In the genomic region with DNA sequence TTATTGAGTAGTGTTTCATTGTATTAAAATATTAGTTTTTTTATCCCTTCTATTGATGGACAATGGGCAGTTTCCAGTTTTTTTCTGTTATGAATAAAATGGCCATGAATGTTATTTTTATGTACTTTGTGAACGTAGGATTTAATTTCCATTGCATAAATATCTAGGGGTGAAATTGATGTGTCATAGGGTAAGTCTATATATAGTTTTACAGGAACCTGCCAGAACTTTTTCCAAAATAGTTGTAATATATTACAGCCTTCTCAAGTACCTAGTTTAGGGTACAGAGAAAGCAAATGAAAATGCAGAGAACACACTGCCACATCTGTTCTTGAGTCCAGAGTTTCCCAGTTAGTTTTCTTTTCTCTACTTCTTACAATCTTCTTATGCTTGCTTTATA, we compare ENCODE assay signal across 22 cellular contexts.
"Had no signal": no experiment of that assay in that cellular context is flagged by ENCODE, and none has a peak within 500 bp of the region (broad histone marks: within the 10 kb centered on the region; RNA-seq: fewer than 3 reads in every experiment).

No MANE protein-coding gene starts in this region.

- H3K27ac Mint-ChIP-seq: activated CD4-positive, alpha-beta memory T cell treated with anti-CD3 and anti-CD28 coated beads, Interleukin-2, amount 10 ng/mL, durations not matched to agents 7 days and 5 days; activated CD8-positive, alpha-beta memory T cell treated with anti-CD3 and anti-CD28 coated beads, Interleukin-2, amount 10 ng/mL, durations not matched to agents 7 days and 5 days; activated naive CD8-positive, alpha-beta T cell treated with anti-CD3 and anti-CD28 coated beads for 36 hours; brain; natural killer cell treated with Interleukin-12 subunit alpha and Interleukin-12 subunit beta and Interleukin-15 and Interleukin-18, amount 100 ng/mL, for 72 hours; stimulated activated naive CD8-positive, alpha-beta T cell treated with anti-CD3 and anti-CD28 coated beads, Interleukin-15, amount 100 ng/mL, for 72 hours; T-cell; WTC11 had no signal

- H3K27ac ChIP-seq: right atrium auricular region, suprapubic skin had no signal

- H3K4me3 Mint-ChIP-seq: activated CD4-positive, alpha-beta memory T cell treated with anti-CD3 and anti-CD28 coated beads, Interleukin-2, amount 10 ng/mL, durations not matched to agents 7 days and 5 days; activated CD8-positive, alpha-beta memory T cell treated with anti-CD3 and anti-CD28 coated beads, Interleukin-2, amount 10 ng/mL, durations not matched to agents 7 days and 5 days; activated naive CD8-positive, alpha-beta T cell treated with anti-CD3 and anti-CD28 coated beads for 36 hours; brain; natural killer cell treated with Interleukin-12 subunit alpha and Interleukin-12 subunit beta and Interleukin-15 and Interleukin-18, amount 100 ng/mL, for 72 hours; stimulated activated naive CD8-positive, alpha-beta T cell treated with anti-CD3 and anti-CD28 coated beads, Interleukin-15, amount 100 ng/mL, for 72 hours; T-cell; WTC11 had no signal

- DNase-seq: activated CD4-positive, alpha-beta memory T cell treated with anti-CD3 and anti-CD28 coated beads, Interleukin-2, amount 10 ng/mL, durations not matched to agents 7 days and 5 days; activated CD4-positive, alpha-beta T cell treated with anti-CD3 and anti-CD28 coated beads for 4 hours; activated CD8-positive, alpha-beta memory T cell treated with anti-CD3 and anti-CD28 coated beads, Interleukin-2, amount 10 ng/mL, durations not matched to agents 7 days and 5 days; activated naive CD4-positive, alpha-beta T cell; activated naive CD8-positive, alpha-beta T cell treated with anti-CD3 and anti-CD28 coated beads for 36 hours; caudate nucleus; erythroblast; left cardiac atrium; mesendoderm; small intestine; stimulated activated CD4-positive, alpha-beta T cell treated with anti-CD3 and anti-CD28 coated beads, Interleukin-4, amount 100 ng/mL, for 1 hour; stimulated activated naive CD8-positive, alpha-beta T cell treated with anti-CD3 and anti-CD28 coated beads, Interleukin-15, amount 100 ng/mL, for 72 hours; T-cell; trophoblast cell had no signal

- H3K4me1 Mint-ChIP-seq: activated CD4-positive, alpha-beta memory T cell treated with anti-CD3 and anti-CD28 coated beads, Interleukin-2, amount 10 ng/mL, durations not matched to agents 7 days and 5 days; activated CD8-positive, alpha-beta memory T cell treated with anti-CD3 and anti-CD28 coated beads, Interleukin-2, amount 10 ng/mL, durations not matched to agents 7 days and 5 days; activated naive CD8-positive, alpha-beta T cell treated with anti-CD3 and anti-CD28 coated beads for 36 hours; brain; stimulated activated naive CD8-positive, alpha-beta T cell treated with anti-CD3 and anti-CD28 coated beads, Interleukin-15, amount 100 ng/mL, for 72 hours; T-cell; WTC11 had no signal

- H3K27me3 ChIP-seq: right atrium auricular region, suprapubic skin had no signal

- H3K27me3 Mint-ChIP-seq: activated CD4-positive, alpha-beta memory T cell treated with anti-CD3 and anti-CD28 coated beads, Interleukin-2, amount 10 ng/mL, durations not matched to agents 7 days and 5 days; activated CD8-positive, alpha-beta memory T cell treated with anti-CD3 and anti-CD28 coated beads, Interleukin-2, amount 10 ng/mL, durations not matched to agents 7 days and 5 days; activated naive CD8-positive, alpha-beta T cell treated with anti-CD3 and anti-CD28 coated beads for 36 hours; brain; natural killer cell treated with Interleukin-12 subunit alpha and Interleukin-12 subunit beta and Interleukin-15 and Interleukin-18, amount 100 ng/mL, for 72 hours; stimulated activated naive CD8-positive, alpha-beta T cell treated with anti-CD3 and anti-CD28 coated beads, Interleukin-15, amount 100 ng/mL, for 72 hours; T-cell had no signal

- H3K9me3 ChIP-seq: suprapubic skin had no signal

- H3K36me3 Mint-ChIP-seq: activated CD8-positive, alpha-beta memory T cell treated with anti-CD3 and anti-CD28 coated beads, Interleukin-2, amount 10 ng/mL, durations not matched to agents 7 days and 5 days; activated naive CD8-positive, alpha-beta T cell treated with anti-CD3 and anti-CD28 coated beads for 36 hours; brain; natural killer cell treated with Interleukin-12 subunit alpha and Interleukin-12 subunit beta and Interleukin-15 and Interleukin-18, amount 100 ng/mL, for 72 hours; T-cell had no signal

- H3K9me3 Mint-ChIP-seq: activated CD4-positive, alpha-beta memory T cell treated with anti-CD3 and anti-CD28 coated beads, Interleukin-2, amount 10 ng/mL, durations not matched to agents 7 days and 5 days; activated naive CD8-positive, alpha-beta T cell treated with anti-CD3 and anti-CD28 coated beads for 36 hours; natural killer cell treated with Interleukin-12 subunit alpha and Interleukin-12 subunit beta and Interleukin-15 and Interleukin-18, amount 100 ng/mL, for 72 hours had no signal

- H3K4me1 ChIP-seq: right atrium auricular region, suprapubic skin had no signal

- H3K4me3 ChIP-seq: right atrium auricular region, suprapubic skin had no signal

- ATAC-seq: activated CD8-positive, alpha-beta memory T cell treated with anti-CD3 and anti-CD28 coated beads, Interleukin-2, amount 10 ng/mL, durations not matched to agents 7 days and 5 days; left cardiac atrium; natural killer cell treated with Interleukin-12 subunit alpha and Interleukin-12 subunit beta and Interleukin-15 and Interleukin-18, amount 100 ng/mL, for 72 hours; stimulated activated naive CD8-positive, alpha-beta T cell treated with anti-CD3 and anti-CD28 coated beads, Interleukin-15, amount 100 ng/mL, for 72 hours; T-cell; WTC11 had no signal

- H3K36me3 ChIP-seq: right atrium auricular region, suprapubic skin had no signal

- FAIRE-seq: colon, endometrium, islet of Langerhans had no signal
